Comparison of ENCODE assay signal across 2 cellular contexts in genomic region chr11:110716361-110716760, GRCh38.
TF ChIP-seq lines count a peak whose summit lies in the region.

No MANE protein-coding gene starts in this region.

TF ChIP-seq in SK-N-SH treated with all-trans-retinoic acid at 6 μM for 48 hours, 23 proteins besides CTCF, POLR2A, EP300 and RAD21 (continued from another document):
- TF ChIP-seq POU6F1 (CRISPR knock-in tag; IDR thresholded peaks at IDR 0.05; ENCODE audit: borderline replicate concordance, low read depth) (no peak), CREB5 (CRISPR knock-in tag; IDR thresholded peaks at IDR 0.05; ENCODE audit: low read depth) (no peak), GLIS3 (CRISPR knock-in tag; IDR thresholded peaks at IDR 0.05) (no peak), BACH2 (CRISPR knock-in tag; IDR thresholded peaks at IDR 0.05; ENCODE audit: borderline replicate concordance) (no peak), ZFP3 (CRISPR knock-in tag; IDR thresholded peaks at IDR 0.05) (no peak)

TF ChIP-seq in SK-N-SH, 30 proteins besides CTCF, POLR2A, EP300 and RAD21 (continued from another document):
- TF ChIP-seq YY1 (IDR thresholded peaks at IDR 0.05; ENCODE audit: low read depth) = no peak
- no peak for TF ChIP-seq IRF3 (IDR thresholded peaks at IDR 0.05; ENCODE audit: low read depth, low read length)
- TF ChIP-seq MAX (IDR thresholded peaks at IDR 0.05; ENCODE audit: low read depth) = no peak
- no peak for TF ChIP-seq TEAD4 (IDR thresholded peaks at IDR 0.05; ENCODE audit: borderline replicate concordance, insufficient read depth)
- TF ChIP-seq RFX5 (IDR thresholded peaks at IDR 0.05; ENCODE audit: low read length) = no peak
- no peak for TF ChIP-seq USF2 (IDR thresholded peaks at IDR 0.05; ENCODE audit: borderline replicate concordance, low read depth, low read length)
- no peak for TF ChIP-seq POLR2AphosphoS5 (IDR thresholded peaks at IDR 0.05; ENCODE audit: low read depth, low read length)
- TF ChIP-seq TAF1 (IDR thresholded peaks at IDR 0.05; ENCODE audit: borderline replicate concordance, low read depth, low read length) = no peak
- TF ChIP-seq USF1 (IDR thresholded peaks at IDR 0.05; ENCODE audit: borderline replicate concordance, low read depth) = no peak
- TF ChIP-seq TCF12 (IDR thresholded peaks at IDR 0.05) = no peak
